ENCODE assay signal across 8 cellular contexts in genomic region chr3:71225951-71226564, GRCh38.
DNase-seq lines count a peak whose midpoint lies in the region; ATAC-seq, FAIRE-seq and TF ChIP-seq lines count a peak whose summit lies in the region.

No MANE protein-coding gene starts in this region.

- POLR2A ChIA-PET in activated naive CD8-positive, alpha-beta T cell treated with anti-CD3 and anti-CD28 coated beads, Interleukin-2, amount 10 ng/mL, durations not matched to agents 7 days and 5 days (lab: Charles Lee), result interaction anchor here (1.0 to 1.6 kb wide), 3 partner anchors 41 to 95 kb away, joined by 3 to 7 read pairs (median 4); no protein-coding TSS in a partner anchor

- peaks cover 1% of the 10 kb centered on the region for H3K9me3 Mint-ChIP-seq in activated naive CD8-positive, alpha-beta T cell treated with anti-CD3 and anti-CD28 coated beads, Interleukin-2, amount 10 ng/mL, durations not matched to agents 7 days and 5 days

- peak overlapping the region; percentile 60 for H2AFZ ChIP-seq in osteoblast (ENCODE audit: low read length)

- H3K4me3 ChIP-seq in osteoblast (ENCODE audit: insufficient read depth, low read length), result peak overlapping the region; percentile 47

- H4K20me1 ChIP-seq in osteoblast (ENCODE audit: insufficient read depth, low read length), result no peaks in the 10 kb centered on the region

- peak overlapping the region; percentile 80 for H3K4me2 ChIP-seq in osteoblast (ENCODE audit: insufficient read depth, low read length)

- no peak for DNase-seq in GM18507 (ENCODE audit: extremely low spot score, insufficient read length, low read depth)
- peak; percentile 48 for DNase-seq in activated naive CD8-positive, alpha-beta T cell treated with anti-CD3 and anti-CD28 coated beads, Interleukin-2, amount 10 ng/mL, durations not matched to agents 7 days and 5 days
- DNase-seq in osteoblast (ENCODE audit: insufficient read length, low spot score, missing footprints), result no peak
- no peak for DNase-seq in SKM-1 (lab: John Stamatoyannopoulos, UW; ENCODE audit: unreplicated experiment)
- DNase-seq in kidney glomerular epithelial cell (lab: John Stamatoyannopoulos, UW), result no peak
- no peak for DNase-seq in NCI-H2171 (lab: John Stamatoyannopoulos, UW)
- DNase-seq in DMS114 treated with DMSO at 0.1 percent for 48 hours (lab: John Stamatoyannopoulos, UW; ENCODE audit: unreplicated experiment), result no peak

- no peak for TF ChIP-seq CTCF in osteoblast (IDR thresholded peaks at IDR 0.05; ENCODE audit: extremely low read depth, low read depth, low read length)

- peaks cover 35% of the 10 kb centered on the region for H3K79me2 ChIP-seq in osteoblast (ENCODE audit: insufficient read depth, low read length)

- H3K27me3 Mint-ChIP-seq in activated naive CD8-positive, alpha-beta T cell treated with anti-CD3 and anti-CD28 coated beads, Interleukin-2, amount 10 ng/mL, durations not matched to agents 7 days and 5 days, result no peaks in the 10 kb centered on the region

- no peaks in the 10 kb centered on the region for H3K36me3 ChIP-seq in osteoblast (ENCODE audit: insufficient read depth, low read length)

- peaks cover 57% of the 10 kb centered on the region for H3K4me1 Mint-ChIP-seq in activated naive CD8-positive, alpha-beta T cell treated with anti-CD3 and anti-CD28 coated beads, Interleukin-2, amount 10 ng/mL, durations not matched to agents 7 days and 5 days

- H3K9me3 ChIP-seq in osteoblast (ENCODE audit: low read depth, low read length), result no peaks in the 10 kb centered on the region

- peaks cover 25% of the 10 kb centered on the region for H3K4me1 ChIP-seq in osteoblast (ENCODE audit: insufficient read depth, low read length)

- H3K4me3 Mint-ChIP-seq in activated naive CD8-positive, alpha-beta T cell treated with anti-CD3 and anti-CD28 coated beads, Interleukin-2, amount 10 ng/mL, durations not matched to agents 7 days and 5 days, result peak overlapping the region; percentile 91

- H3K27ac Mint-ChIP-seq in activated naive CD8-positive, alpha-beta T cell treated with anti-CD3 and anti-CD28 coated beads, Interleukin-2, amount 10 ng/mL, durations not matched to agents 7 days and 5 days, result peak overlapping the region; percentile 94

- peak; percentile 9 for ATAC-seq in HG02885 (IDR thresholded peaks at IDR 0.05; ENCODE audit: poor library complexity, unreplicated experiment)
- ATAC-seq in activated naive CD8-positive, alpha-beta T cell treated with anti-CD3 and anti-CD28 coated beads, Interleukin-2, amount 10 ng/mL, durations not matched to agents 7 days and 5 days (ENCODE audit: low read depth), result no peak

- peaks cover 23% of the 10 kb centered on the region for H3K36me3 Mint-ChIP-seq in activated naive CD8-positive, alpha-beta T cell treated with anti-CD3 and anti-CD28 coated beads, Interleukin-2, amount 10 ng/mL, durations not matched to agents 7 days and 5 days

- H3K27me3 ChIP-seq in osteoblast (ENCODE audit: insufficient read depth, low read length), result no peaks in the 10 kb centered on the region

- H3K27ac ChIP-seq in osteoblast (ENCODE audit: low read depth, low read length), result peak overlapping the region; percentile 94

- peak; percentile 44 for FAIRE-seq in GM18507 (lab: Jason Lieb, UNC)
